In genomic region chr2:246489-247145, GRCh38 we compare ENCODE assay signal across 8 cellular contexts. TPM values are rescaled to one million over a fixed set of nuclear protein-coding genes. Genes with fewer than 3 reads are reported as not detected.
DNase-seq lines count a peak whose midpoint lies in the region; ATAC-seq, FAIRE-seq and TF ChIP-seq lines count a peak whose summit lies in the region.

No MANE protein-coding gene starts in this region.

- H3K36me3 Mint-ChIP-seq in activated naive CD4-positive, alpha-beta T cell treated with anti-CD3 and anti-CD28 coated beads for 36 hours (ENCODE audit: low read depth), result peaks cover 36% of the 10 kb centered on the region
- H3K36me3 Mint-ChIP-seq in activated T-helper 2 cell treated with anti-CD3 and anti-CD28 coated beads, Interferon-gamma antibody, Interleukin-2, Interleukin-4, amounts not matched to agents 10 μg/mL and 5 μg/mL and 100 μg/mL, durations not matched to agents 14 hours and 24 hours and 36 hours (ENCODE audit: low read depth), result peaks cover 45% of the 10 kb centered on the region

- ATAC-seq in HG02678 (IDR thresholded peaks at IDR 0.05; ENCODE audit: unreplicated experiment), result peak; percentile 65

- H3K4me1 Mint-ChIP-seq in activated naive CD4-positive, alpha-beta T cell treated with anti-CD3 and anti-CD28 coated beads for 36 hours (ENCODE audit: low read depth), result peaks cover 5% of the 10 kb centered on the region
- peaks cover 4% of the 10 kb centered on the region for H3K4me1 Mint-ChIP-seq in activated T-helper 2 cell treated with anti-CD3 and anti-CD28 coated beads, Interferon-gamma antibody, Interleukin-2, Interleukin-4, amounts not matched to agents 10 μg/mL and 5 μg/mL and 100 μg/mL, durations not matched to agents 14 hours and 24 hours and 36 hours (ENCODE audit: low read depth)

- H3K4me3 Mint-ChIP-seq in activated naive CD4-positive, alpha-beta T cell treated with anti-CD3 and anti-CD28 coated beads for 36 hours, result no peak overlapping the region
- no peak overlapping the region for H3K4me3 Mint-ChIP-seq in activated T-helper 2 cell treated with anti-CD3 and anti-CD28 coated beads, Interferon-gamma antibody, Interleukin-2, Interleukin-4, amounts not matched to agents 10 μg/mL and 5 μg/mL and 100 μg/mL, durations not matched to agents 14 hours and 24 hours and 36 hours (ENCODE audit: low read depth)

- no peaks in the 10 kb centered on the region for H3K27me3 Mint-ChIP-seq in activated naive CD4-positive, alpha-beta T cell treated with anti-CD3 and anti-CD28 coated beads for 36 hours (ENCODE audit: low read depth)
- no peaks in the 10 kb centered on the region for H3K27me3 Mint-ChIP-seq in activated T-helper 2 cell treated with anti-CD3 and anti-CD28 coated beads, Interferon-gamma antibody, Interleukin-2, Interleukin-4, amounts not matched to agents 10 μg/mL and 5 μg/mL and 100 μg/mL, durations not matched to agents 14 hours and 24 hours and 36 hours (ENCODE audit: low read depth)

- peaks cover 2% of the 10 kb centered on the region for H3K9me3 Mint-ChIP-seq in activated naive CD4-positive, alpha-beta T cell treated with anti-CD3 and anti-CD28 coated beads for 36 hours
- peaks cover 8% of the 10 kb centered on the region for H3K9me3 Mint-ChIP-seq in activated T-helper 2 cell treated with anti-CD3 and anti-CD28 coated beads, Interferon-gamma antibody, Interleukin-2, Interleukin-4, amounts not matched to agents 10 μg/mL and 5 μg/mL and 100 μg/mL, durations not matched to agents 14 hours and 24 hours and 36 hours

- H3K27me3 ChIP-seq in bronchial epithelial cell (ENCODE audit: control insufficient read depth, insufficient read depth, low read length), result no peaks in the 10 kb centered on the region

- H3K4me3 ChIP-seq in bronchial epithelial cell (ENCODE audit: low read depth, low read length), result no peak overlapping the region

- TF ChIP-seq CTCF in bronchial epithelial cell (IDR thresholded peaks at IDR 0.05; ENCODE audit: insufficient read depth, low read length, severe bottlenecking), result peak; percentile 60

- FAIRE-seq in bronchial epithelial cell (lab: Jason Lieb, UNC), result no peak

- DNase-seq in activated naive CD4-positive, alpha-beta T cell treated with anti-CD3 and anti-CD28 coated beads for 36 hours, result peak; percentile 51
- no peak for DNase-seq in activated naive CD4-positive, alpha-beta T cell (lab: John Stamatoyannopoulos, UW)
- peak; percentile 56 for DNase-seq in NCI-H748 (lab: John Stamatoyannopoulos, UW; ENCODE audit: unreplicated experiment)
- DNase-seq in bronchial epithelial cell (ENCODE audit: low read depth), result peak; percentile 54
- peak; percentile 73 for DNase-seq in medulla oblongata (ENCODE audit: extremely low spot score)
- no peak for DNase-seq in effector CD8-positive, alpha-beta T cell (lab: John Stamatoyannopoulos, UW)
- no peak for DNase-seq in activated T-helper 2 cell treated with anti-CD3 and anti-CD28 coated beads, Interferon-gamma antibody, Interleukin-2, Interleukin-4, amounts not matched to agents 10 μg/mL and 5 μg/mL and 100 μg/mL, durations not matched to agents 14 hours and 24 hours and 36 hours (ENCODE audit: low spot score)

- H3K36me3 ChIP-seq in bronchial epithelial cell (ENCODE audit: control insufficient read depth, insufficient read depth, low read length), result peaks cover 17% of the 10 kb centered on the region

- H3K27ac Mint-ChIP-seq in activated naive CD4-positive, alpha-beta T cell treated with anti-CD3 and anti-CD28 coated beads for 36 hours, result no peak overlapping the region
- no peak overlapping the region for H3K27ac Mint-ChIP-seq in activated T-helper 2 cell treated with anti-CD3 and anti-CD28 coated beads, Interferon-gamma antibody, Interleukin-2, Interleukin-4, amounts not matched to agents 10 μg/mL and 5 μg/mL and 100 μg/mL, durations not matched to agents 14 hours and 24 hours and 36 hours

- intact Hi-C loops in activated naive CD4-positive, alpha-beta T cell treated with anti-CD3 and anti-CD28 coated beads for 36 hours (cut with micrococcal nuclease), result loop anchor here (1.0 to 2.0 kb wide), 4 partner anchors 18 to 416 kb away; partner anchors contain the start of genes ACP1 and SH3YL1
- intact Hi-C loops in activated T-helper 2 cell treated with anti-CD3 and anti-CD28 coated beads, Interferon-gamma antibody, Interleukin-2, Interleukin-4, amounts not matched to agents 10 μg/mL and 5 μg/mL and 100 μg/mL, durations not matched to agents 14 hours and 24 hours and 36 hours (cut with micrococcal nuclease), result loop anchor here (1.0 to 10.0 kb wide), 3 partner anchors 17 to 388 kb away; no protein-coding TSS in a partner anchor

- CTCF ChIA-PET in activated naive CD4-positive, alpha-beta T cell treated with anti-CD3 and anti-CD28 coated beads for 36 hours (lab: Charles Lee), result interaction anchor here (0.7 to 2.9 kb wide), 13 partner anchors 10 to 391 kb away, joined by 3 to 18 read pairs (median 3); no protein-coding TSS in a partner anchor

RNA-seq across cellular contexts. Expression of gene SH3YL1, which starts 17.2 kb away (rescaled TPM):
- total RNA-seq in activated naive CD4-positive, alpha-beta T cell treated with anti-CD3 and anti-CD28 coated beads for 36 hours, result 10 to 100 TPM; 17.1 to 17.9 TPM
- 88.8 and 104 TPM in 2 replicates for total RNA-seq in bronchial epithelial cell
- 34.7 and 37.1 TPM in 2 replicates for total RNA-seq in activated T-helper 2 cell treated with anti-CD3 and anti-CD28 coated beads, Interferon-gamma antibody, Interleukin-2, Interleukin-4, amounts not matched to agents 10 μg/mL and 5 μg/mL and 100 μg/mL, durations not matched to agents 14 hours and 24 hours and 36 hours

RNA-seq across cellular contexts. Expression of gene ACP1, which starts 18.1 kb away (rescaled TPM):
- total RNA-seq in activated naive CD4-positive, alpha-beta T cell treated with anti-CD3 and anti-CD28 coated beads for 36 hours, result 100 to 1,000 TPM; 144 to 147 TPM
- total RNA-seq in bronchial epithelial cell, result 106 and 111 TPM in 2 replicates
- total RNA-seq in activated T-helper 2 cell treated with anti-CD3 and anti-CD28 coated beads, Interferon-gamma antibody, Interleukin-2, Interleukin-4, amounts not matched to agents 10 μg/mL and 5 μg/mL and 100 μg/mL, durations not matched to agents 14 hours and 24 hours and 36 hours, result 168 and 177 TPM in 2 replicates

RNA-seq across cellular contexts. Expression of gene ALKAL2, which starts 41.3 kb away (rescaled TPM):
- total RNA-seq in activated naive CD4-positive, alpha-beta T cell treated with anti-CD3 and anti-CD28 coated beads for 36 hours, result not detected
- total RNA-seq in bronchial epithelial cell, result not detected in 2 replicates
- 16.3 and 17.6 TPM in 2 replicates for total RNA-seq in activated T-helper 2 cell treated with anti-CD3 and anti-CD28 coated beads, Interferon-gamma antibody, Interleukin-2, Interleukin-4, amounts not matched to agents 10 μg/mL and 5 μg/mL and 100 μg/mL, durations not matched to agents 14 hours and 24 hours and 36 hours

Comparison
In these comparisons a context has a peak if more than half of its experiments do, and no peak if none do; other contexts are left out.
1. DNase-seq: peak in activated naive CD4-positive, alpha-beta T cell treated with anti-CD3 and anti-CD28 coated beads for 36 hours (single experiment), NCI-H748 (single experiment), bronchial epithelial cell (single experiment) and medulla oblongata (single experiment); none in activated naive CD4-positive, alpha-beta T cell (0 of 4), effector CD8-positive, alpha-beta T cell (single experiment) and activated T-helper 2 cell treated with anti-CD3 and anti-CD28 coated beads, Interferon-gamma antibody, Interleukin-2, Interleukin-4, amounts not matched to agents 10 μg/mL and 5 μg/mL and 100 μg/mL, durations not matched to agents 14 hours and 24 hours and 36 hours (single experiment).
2. RNA of gene ALKAL2, which starts 41.3 kb away (total RNA-seq): 16.3 to 17.6 TPM in activated T-helper 2 cell treated with anti-CD3 and anti-CD28 coated beads, Interferon-gamma antibody, Interleukin-2, Interleukin-4, amounts not matched to agents 10 μg/mL and 5 μg/mL and 100 μg/mL, durations not matched to agents 14 hours and 24 hours and 36 hours; not detected in activated naive CD4-positive, alpha-beta T cell treated with anti-CD3 and anti-CD28 coated beads for 36 hours and not detected in bronchial epithelial cell; every median in the first group is over 10 times any median in the second.